ENCODE assay signal across 24 cellular contexts in the genomic region with DNA sequence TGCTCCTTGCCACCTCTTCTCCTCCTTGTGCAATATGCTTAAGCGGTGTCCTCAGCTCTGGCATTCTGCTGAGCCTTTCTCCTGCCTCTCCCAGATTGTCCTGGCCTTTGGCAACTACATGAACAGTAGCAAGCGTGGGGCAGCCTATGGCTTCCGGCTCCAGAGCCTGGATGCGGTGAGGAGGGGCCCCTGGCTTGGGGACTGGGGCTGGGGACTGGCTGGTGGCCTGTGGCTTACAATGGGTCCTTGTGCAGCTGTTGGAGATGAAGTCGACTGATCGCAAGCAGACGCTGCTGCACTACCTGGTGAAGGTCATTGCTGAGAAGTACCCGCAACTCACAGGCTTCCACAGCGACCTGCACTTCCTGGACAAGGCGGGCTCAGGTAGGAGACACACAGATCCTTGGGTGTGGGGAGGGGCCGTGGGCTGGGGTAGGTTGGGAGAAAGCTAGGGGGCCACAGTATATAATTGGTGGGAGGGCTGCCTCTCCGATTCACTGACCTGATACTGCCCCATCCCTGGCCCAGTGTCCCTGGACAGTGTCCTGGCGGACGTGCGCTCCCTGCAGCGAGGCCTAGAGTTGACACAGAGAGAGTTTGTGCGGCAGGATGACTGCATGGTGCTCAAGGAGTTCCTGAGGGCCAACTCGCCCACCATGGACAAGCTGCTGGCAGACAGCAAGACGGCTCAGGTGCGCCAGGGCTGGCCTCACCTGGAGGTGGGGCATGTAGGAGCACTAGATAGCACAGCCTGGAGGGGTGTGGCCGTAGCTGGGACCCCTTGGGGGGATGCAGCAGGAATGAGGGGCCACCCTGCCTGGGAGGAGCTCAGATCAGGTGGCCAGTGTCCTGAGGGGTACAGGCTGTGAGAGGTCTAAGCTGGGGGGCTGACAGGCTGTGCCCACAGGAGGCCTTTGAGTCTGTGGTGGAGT. TPM values are rescaled to one million over a fixed set of nuclear protein-coding genes. Genes with fewer than 3 reads are reported as not detected.
A peak's percentile ranks its signal among the peaks of the same experiment; 100 is the strongest.
DNase-seq lines count a peak whose midpoint lies in the region; ATAC-seq and TF ChIP-seq lines count a peak whose summit lies in the region.
"Had no signal": no experiment of that assay in that cellular context is flagged by ENCODE, and none has a peak within 500 bp of the region (broad histone marks: within the 10 kb centered on the region; RNA-seq: fewer than 3 reads in every experiment).

No MANE protein-coding gene starts in this region.

- H3K4me3 Mint-ChIP-seq in activated CD4-positive, alpha-beta T cell treated with anti-CD3 and anti-CD28 coated beads, Interleukin-2, amount 10 ng/mL, durations not matched to agents 7 days and 5 days, result no peak overlapping the region
- H3K4me3 Mint-ChIP-seq in activated naive CD8-positive, alpha-beta T cell treated with anti-CD3 and anti-CD28 coated beads, Interleukin-2, amount 10 ng/mL, durations not matched to agents 7 days and 5 days, result no peak overlapping the region
- peak overlapping the region; percentile 83 for H3K4me3 Mint-ChIP-seq in neural crest cell

- CTCF ChIA-PET in activated CD4-positive, alpha-beta T cell treated with anti-CD3 and anti-CD28 coated beads, Interleukin-2, amount 10 ng/mL, durations not matched to agents 7 days and 5 days (lab: Charles Lee), result interaction anchor here (0.6 to 5.1 kb wide), 6 partner anchors 9 to 110 kb away, joined by 3 to 39 read pairs (median 4); partner anchors contain the start of gene ACBD4

- TF ChIP-seq POLR2A in GM19193 (IDR thresholded peaks at IDR 0.05; ENCODE audit: extremely low read depth, insufficient read depth, insufficient read length), result peak; percentile 13

- peaks cover 74% of the 10 kb centered on the region for H3K36me3 Mint-ChIP-seq in activated CD4-positive, alpha-beta T cell treated with anti-CD3 and anti-CD28 coated beads, Interleukin-2, amount 10 ng/mL, durations not matched to agents 7 days and 5 days (ENCODE audit: low read depth)
- H3K36me3 Mint-ChIP-seq in activated naive CD8-positive, alpha-beta T cell treated with anti-CD3 and anti-CD28 coated beads, Interleukin-2, amount 10 ng/mL, durations not matched to agents 7 days and 5 days, result peaks cover 21% of the 10 kb centered on the region
- H3K36me3 Mint-ChIP-seq in neural crest cell (ENCODE audit: low read depth), result no peaks in the 10 kb centered on the region

- peak overlapping the region; percentile 60 for H3K27ac Mint-ChIP-seq in activated CD4-positive, alpha-beta T cell treated with anti-CD3 and anti-CD28 coated beads, Interleukin-2, amount 10 ng/mL, durations not matched to agents 7 days and 5 days
- peak overlapping the region; percentile 70 for H3K27ac Mint-ChIP-seq in activated naive CD8-positive, alpha-beta T cell treated with anti-CD3 and anti-CD28 coated beads, Interleukin-2, amount 10 ng/mL, durations not matched to agents 7 days and 5 days
- no peak overlapping the region for H3K27ac Mint-ChIP-seq in neural crest cell (ENCODE audit: unreplicated experiment)

- H3K4me1 Mint-ChIP-seq in activated CD4-positive, alpha-beta T cell treated with anti-CD3 and anti-CD28 coated beads, Interleukin-2, amount 10 ng/mL, durations not matched to agents 7 days and 5 days, result peaks cover 60% of the 10 kb centered on the region
- H3K4me1 Mint-ChIP-seq in activated naive CD8-positive, alpha-beta T cell treated with anti-CD3 and anti-CD28 coated beads, Interleukin-2, amount 10 ng/mL, durations not matched to agents 7 days and 5 days, result peaks cover 35% of the 10 kb centered on the region
- peaks cover 23% of the 10 kb centered on the region for H3K4me1 Mint-ChIP-seq in neural crest cell

- POLR2A ChIA-PET in activated CD4-positive, alpha-beta T cell treated with anti-CD3 and anti-CD28 coated beads, Interleukin-2, amount 10 ng/mL, durations not matched to agents 7 days and 5 days (lab: Charles Lee), result no interaction called here
- POLR2A ChIA-PET in activated naive CD8-positive, alpha-beta T cell treated with anti-CD3 and anti-CD28 coated beads, Interleukin-2, amount 10 ng/mL, durations not matched to agents 7 days and 5 days (lab: Charles Lee), result interaction anchor here (0.6 to 9.4 kb wide), 4 partner anchors 15 to 71 kb away, joined by 3 to 187 read pairs (median 47); partner anchors contain the start of genes FMNL1 and MAP3K14

- no peak for ATAC-seq in activated naive CD8-positive, alpha-beta T cell treated with anti-CD3 and anti-CD28 coated beads, Interleukin-2, amount 10 ng/mL, durations not matched to agents 7 days and 5 days (ENCODE audit: low read depth)
- no peak for ATAC-seq in HG02759 (IDR thresholded peaks at IDR 0.05; ENCODE audit: unreplicated experiment)
- no peak for ATAC-seq in HG03025 (IDR thresholded peaks at IDR 0.05; ENCODE audit: low FRiP score, unreplicated experiment)
- ATAC-seq: esophagus mucosa, left cardiac atrium had no signal

- no peak for TF ChIP-seq CTCF in neural crest cell (conservative IDR thresholded peaks at IDR 0.05)

- H3K9me3 Mint-ChIP-seq in activated CD4-positive, alpha-beta T cell treated with anti-CD3 and anti-CD28 coated beads, Interleukin-2, amount 10 ng/mL, durations not matched to agents 7 days and 5 days, result no peaks in the 10 kb centered on the region
- H3K9me3 Mint-ChIP-seq in activated naive CD8-positive, alpha-beta T cell treated with anti-CD3 and anti-CD28 coated beads, Interleukin-2, amount 10 ng/mL, durations not matched to agents 7 days and 5 days, result no peaks in the 10 kb centered on the region
- H3K9me3 Mint-ChIP-seq in neural crest cell, result no peaks in the 10 kb centered on the region

- DNase-seq in activated CD4-positive, alpha-beta T cell treated with anti-CD3 and anti-CD28 coated beads, Interleukin-2, amount 10 ng/mL, durations not matched to agents 7 days and 5 days, result no peak
- no peak for DNase-seq in activated CD4-positive, alpha-beta T cell treated with anti-CD3 and anti-CD28 coated beads, Interleukin-2, amount 50 U/mL, for 4 hours
- no peak for DNase-seq in activated naive CD8-positive, alpha-beta T cell treated with anti-CD3 and anti-CD28 coated beads, Interleukin-2, amount 10 ng/mL, durations not matched to agents 7 days and 5 days
- DNase-seq in neural crest cell (ENCODE audit: low read depth, low spot score), result no peak
- no peak for DNase-seq in AG08396 (ENCODE audit: low spot score)
- DNase-seq: activated CD4-positive, alpha-beta T cell treated with anti-CD3 and anti-CD28 coated beads for 1 hour; amygdala; caudate nucleus; DMS79; Karpas-422; left cardiac atrium; mesendoderm; NCI-H1048; NCI-H2029; NCI-H446 treated with DMSO at 0.1 percent for 48 hours; Peyer's patch; stimulated activated CD4-positive, alpha-beta T cell treated with anti-CD3 and anti-CD28 coated beads, Interleukin-4, amount 100 ng/mL, for 24 hours had no signal

- H3K27me3 Mint-ChIP-seq in activated CD4-positive, alpha-beta T cell treated with anti-CD3 and anti-CD28 coated beads, Interleukin-2, amount 10 ng/mL, durations not matched to agents 7 days and 5 days, result no peaks in the 10 kb centered on the region
- no peaks in the 10 kb centered on the region for H3K27me3 Mint-ChIP-seq in activated naive CD8-positive, alpha-beta T cell treated with anti-CD3 and anti-CD28 coated beads, Interleukin-2, amount 10 ng/mL, durations not matched to agents 7 days and 5 days
- H3K27me3 Mint-ChIP-seq in neural crest cell (ENCODE audit: low read depth), result peaks cover 55% of the 10 kb centered on the region

RNA-seq across cellular contexts. Expression of gene SPATA32, which starts 16.9 kb away (rescaled TPM):
- total RNA-seq in activated CD4-positive, alpha-beta T cell treated with anti-CD3 and anti-CD28 coated beads, Interleukin-2, amount 10 ng/mL, durations not matched to agents 7 days and 5 days, result under 1 TPM; 0.27 to 0.67 TPM
- under 1 TPM; 0.53 to 0.65 TPM for total RNA-seq in activated naive CD8-positive, alpha-beta T cell treated with anti-CD3 and anti-CD28 coated beads, Interleukin-2, amount 10 ng/mL, durations not matched to agents 7 days and 5 days
- 0.23 and 0.25 TPM in 2 replicates for total RNA-seq in neural crest cell
- total RNA-seq: A673, HT-29, left cardiac atrium, Peyer's patch, pulmonary artery endothelial cell had no signal

RNA-seq across cellular contexts. Expression of gene FMNL1, which starts 23.3 kb away (rescaled TPM):
- 100 to 1,000 TPM; 391 to 410 TPM for total RNA-seq in activated CD4-positive, alpha-beta T cell treated with anti-CD3 and anti-CD28 coated beads, Interleukin-2, amount 10 ng/mL, durations not matched to agents 7 days and 5 days
- total RNA-seq in activated naive CD8-positive, alpha-beta T cell treated with anti-CD3 and anti-CD28 coated beads, Interleukin-2, amount 10 ng/mL, durations not matched to agents 7 days and 5 days, result 100 to 1,000 TPM; 408 to 411 TPM
- total RNA-seq in neural crest cell, result 1.1 and 1.2 TPM in 2 replicates

Comparison
In these comparisons a context has a peak if more than half of its experiments do, and no peak if none do; other contexts are left out.
1. RNA of gene FMNL1, which starts 23.3 kb away (total RNA-seq): 408 to 411 TPM in activated naive CD8-positive, alpha-beta T cell treated with anti-CD3 and anti-CD28 coated beads, Interleukin-2, amount 10 ng/mL, durations not matched to agents 7 days and 5 days and 391 to 410 TPM in activated CD4-positive, alpha-beta T cell treated with anti-CD3 and anti-CD28 coated beads, Interleukin-2, amount 10 ng/mL, durations not matched to agents 7 days and 5 days; 1.1 to 1.2 TPM in neural crest cell; every median in the first group is over 100 times any median in the second.